Comparison of ENCODE assay signal across 1 cellular context in genomic region chrX:16786139-16786790, GRCh38.
TF ChIP-seq lines count a peak whose summit lies in the region.

TXLNG (plus strand) TSS chrX:16786466; CDS start chrX:16786488, 22 bp downstream.

TF ChIP-seq in HEK293, 187 proteins besides CTCF, POLR2A, EP300 and RAD21 (continued from another document):
- TF ChIP-seq ZNF843 (tag by site-specific recombination; IDR thresholded peaks at IDR 0.05) (peak; percentile 64; the same call in 1 of the 2 replicates), ZBTB17 (tag by site-specific recombination; IDR thresholded peaks at IDR 0.05) (peak; percentile 100), SP7 (tag by site-specific recombination; IDR thresholded peaks at IDR 0.05) (peak; percentile 59), ZNF335 (tag by site-specific recombination; conservative IDR thresholded peaks at IDR 0.05) (peak; percentile 35; the same call in 1 of the 2 replicates), PRDM10 (tag by site-specific recombination; IDR thresholded peaks at IDR 0.05) (peak; percentile 58; the same call in 1 of the 2 replicates)
TF ChIP-seq in HEK293: peak in this region for 42.
